Comparison of ENCODE assay signal across 27 cellular contexts in genomic region chr19:11944656-11945055, GRCh38.
"Had no signal": no experiment of that assay in that cellular context is flagged by ENCODE, and none has a peak within 500 bp of the region (broad histone marks: within the 10 kb centered on the region; RNA-seq: fewer than 3 reads in every experiment).

No MANE protein-coding gene starts in this region.

- H3K36me3 ChIP-seq: ovary had no signal

- ATAC-seq: left colon; left lung; naive thymus-derived CD4-positive, alpha-beta T cell; natural killer cell treated with Interleukin-12 subunit alpha and Interleukin-12 subunit beta and Interleukin-15 and Interleukin-18, amount 100 ng/mL, for 72 hours; right lobe of liver; stimulated activated memory B cell treated with anti-CD40 and anti-IgM and Interleukin-4, amounts not matched to agents 10 μg/mL and 1 μg/mL and 100 μg/mL, for 72 hours; stimulated activated naive CD8-positive, alpha-beta T cell treated with anti-CD3 and anti-CD28 coated beads, Interleukin-15, amount 100 ng/mL, for 72 hours; upper lobe of right lung had no signal

- H3K27ac ChIP-seq: left lung, ovary, right atrium auricular region, right lobe of liver, testis, thyroid gland, transverse colon, upper lobe of right lung, vagina had no signal

- H3K4me2 ChIP-seq: smooth muscle cell had no signal

- H3K4me1 Mint-ChIP-seq: mesothelial cell of epicardium; stimulated activated naive CD8-positive, alpha-beta T cell treated with anti-CD3 and anti-CD28 coated beads, Interleukin-15, amount 100 ng/mL, for 72 hours had no signal

- H3K4me1 ChIP-seq: left lung, right atrium auricular region, right lobe of liver, testis, thyroid gland, transverse colon, upper lobe of right lung, vagina had no signal

- H3K27ac Mint-ChIP-seq: immature natural killer cell; mesothelial cell of epicardium; naive thymus-derived CD4-positive, alpha-beta T cell; natural killer cell treated with Interleukin-12 subunit alpha and Interleukin-12 subunit beta and Interleukin-15 and Interleukin-18, amount 100 ng/mL, for 72 hours; progenitor cell of endocrine pancreas; stimulated activated memory B cell treated with anti-CD40 and anti-IgM and Interleukin-4, amounts not matched to agents 10 μg/mL and 1 μg/mL and 100 μg/mL, for 72 hours had no signal

- H3K4me3 ChIP-seq: left lung, lung, ovary, right atrium auricular region, right lobe of liver, smooth muscle cell, testis, thyroid gland, transverse colon, upper lobe of right lung, vagina had no signal

- H3K27me3 ChIP-seq: left lung, ovary, right atrium auricular region, right lobe of liver, testis, thyroid gland, transverse colon, upper lobe of right lung, vagina had no signal

- DNase-seq: hypothalamus; immature natural killer cell; kidney; left colon; left lung; mesendoderm; naive thymus-derived CD4-positive, alpha-beta T cell; ovary; right lobe of liver; stimulated activated CD4-positive, alpha-beta T cell treated with anti-CD3 and anti-CD28 coated beads, Interleukin-1b, Interleukin-23, amount 100 ng/mL, for 48 hours; stimulated activated CD4-positive, alpha-beta T cell treated with anti-CD3 and anti-CD28 coated beads, Interleukin-2, amount 100 ng/mL, for 48 hours; stimulated activated CD4-positive, alpha-beta T cell treated with anti-CD3 and anti-CD28 coated beads, Interleukin-4, amount 100 ng/mL, for 4 hours; stimulated activated CD8-positive, alpha-beta memory T cell treated with anti-CD3 and anti-CD28 coated beads, Interleukin-4, amount 100 ng/mL, for 48 hours; stimulated activated naive CD4-positive, alpha-beta T cell treated with Interleukin-2 at 50 U/mL for 16 hours; stimulated activated naive CD8-positive, alpha-beta T cell treated with anti-CD3 and anti-CD28 coated beads, Interleukin-15, amount 100 ng/mL, for 72 hours; testis; thyroid gland; transverse colon; upper lobe of right lung had no signal

- H3K27me3 Mint-ChIP-seq: naive thymus-derived CD4-positive, alpha-beta T cell; natural killer cell treated with Interleukin-12 subunit alpha and Interleukin-12 subunit beta and Interleukin-15 and Interleukin-18, amount 100 ng/mL, for 72 hours; progenitor cell of endocrine pancreas; stimulated activated memory B cell treated with anti-CD40 and anti-IgM and Interleukin-4, amounts not matched to agents 10 μg/mL and 1 μg/mL and 100 μg/mL, for 72 hours; stimulated activated naive CD8-positive, alpha-beta T cell treated with anti-CD3 and anti-CD28 coated beads, Interleukin-15, amount 100 ng/mL, for 72 hours had no signal

- H3K4me3 Mint-ChIP-seq: immature natural killer cell; mesothelial cell of epicardium; natural killer cell treated with Interleukin-12 subunit alpha and Interleukin-12 subunit beta and Interleukin-15 and Interleukin-18, amount 100 ng/mL, for 72 hours; stimulated activated memory B cell treated with anti-CD40 and anti-IgM and Interleukin-4, amounts not matched to agents 10 μg/mL and 1 μg/mL and 100 μg/mL, for 72 hours; stimulated activated naive CD8-positive, alpha-beta T cell treated with anti-CD3 and anti-CD28 coated beads, Interleukin-15, amount 100 ng/mL, for 72 hours had no signal
